Comparison of ENCODE assay signal across 1 cellular context in genomic region chr11:118321386-118322082, GRCh38.
TF ChIP-seq lines count a peak whose summit lies in the region.

No MANE protein-coding gene starts in this region.

TF ChIP-seq in GM12878, 131 proteins besides CTCF, POLR2A, EP300 and RAD21:
- TF ChIP-seq FOS (IDR thresholded peaks at IDR 0.05; ENCODE audit: borderline replicate concordance, extremely low read depth, insufficient read length) (no peak), SRF (IDR thresholded peaks at IDR 0.05; ENCODE audit: low read depth in 2 of 2, low read length in 2 of 2) (0 out of 4 replicates have a peak, but pooled peaks of 1 of the 2 experiments have one; percentile 42), GATAD2B (conservative IDR thresholded peaks at IDR 0.05; ENCODE audit: low read depth) (no peak), SREBF1 (IDR thresholded peaks at IDR 0.05; ENCODE audit: low read length) (no peak), KDM1A (IDR thresholded peaks at IDR 0.05; ENCODE audit: borderline replicate concordance) (no peak), SIX5 (IDR thresholded peaks at IDR 0.05; ENCODE audit: low read depth, low read length, severe bottlenecking) (no peak), SPI1 (IDR thresholded peaks at IDR 0.05; ENCODE audit: borderline replicate concordance, insufficient read depth, low read depth, low read length) (peak; percentile 78), SUPT20H (IDR thresholded peaks at IDR 0.05; ENCODE audit: borderline replicate concordance, control insufficient read depth, low read depth, low read length) (no peak)
- TF ChIP-seq, protein P1, sequence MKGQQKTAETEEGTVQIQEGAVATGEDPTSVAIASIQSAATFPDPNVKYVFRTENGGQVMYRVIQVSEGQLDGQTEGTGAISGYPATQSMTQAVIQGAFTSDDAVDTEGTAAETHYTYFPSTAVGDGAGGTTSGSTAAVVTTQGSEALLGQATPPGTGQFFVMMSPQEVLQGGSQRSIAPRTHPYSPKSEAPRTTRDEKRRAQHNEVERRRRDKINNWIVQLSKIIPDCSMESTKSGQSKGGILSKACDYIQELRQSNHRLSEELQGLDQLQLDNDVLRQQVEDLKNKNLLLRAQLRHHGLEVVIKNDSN (IDR thresholded peaks at IDR 0.05; ENCODE audit: borderline replicate concordance, extremely low read length, insufficient read depth, low read depth, low read length), result no peak
TF ChIP-seq in GM12878: peak in this region for 2.
